Comparison of ENCODE assay signal across 9 cellular contexts in the genomic region with DNA sequence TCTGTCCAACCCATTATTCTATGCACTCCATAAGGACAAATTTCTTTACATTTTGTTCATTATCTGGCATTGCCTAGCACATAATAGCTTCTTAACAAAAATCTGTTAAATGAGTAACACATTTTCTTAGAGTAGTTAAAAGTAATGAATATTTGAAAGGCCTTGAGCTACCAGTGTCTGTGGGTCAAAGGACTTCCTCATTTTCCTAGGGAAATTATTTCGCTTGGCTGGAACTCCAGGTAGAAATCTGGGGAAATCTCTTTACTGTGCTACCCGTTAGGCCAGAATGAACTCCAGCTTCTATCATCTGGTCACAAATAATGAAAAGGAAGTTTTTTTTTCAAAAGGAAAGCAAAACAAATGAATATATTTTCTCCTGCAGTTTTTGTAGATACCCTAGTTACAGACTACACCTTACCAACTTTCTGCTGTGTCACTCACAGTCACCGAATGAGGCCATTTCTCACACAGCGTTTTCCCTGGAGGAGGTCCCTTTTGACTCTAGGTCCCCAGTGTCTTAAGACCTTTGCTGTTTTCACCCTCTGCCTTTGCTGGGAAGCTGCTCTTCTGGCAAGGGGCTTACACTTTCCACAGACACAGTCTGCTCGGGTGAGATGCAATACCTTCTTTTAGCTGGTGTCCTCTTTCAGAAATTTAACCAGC. TPM values are rescaled to one million over a fixed set of nuclear protein-coding genes. Genes with fewer than 3 reads are reported as not detected.
A peak's percentile ranks its signal among the peaks of the same experiment; 100 is the strongest.
DNase-seq lines count a peak whose midpoint lies in the region; ATAC-seq and TF ChIP-seq lines count a peak whose summit lies in the region.
"Had no signal": no experiment of that assay in that cellular context is flagged by ENCODE, and none has a peak within 500 bp of the region (broad histone marks: within the 10 kb centered on the region; RNA-seq: fewer than 3 reads in every experiment).

No MANE protein-coding gene starts in this region.

- H3K36me3 Mint-ChIP-seq in activated T-cell treated with anti-CD3 and anti-CD28 coated beads, Interleukin-2, amount 50 U/mL, for 72 hours (ENCODE audit: insufficient read depth in 2 of 2) = peaks cover 4 to 8% of the 10 kb centered on the region in 2 donors

- peaks cover 19 to 32% of the 10 kb centered on the region in 2 donors for H3K36me3 ChIP-seq in muscle layer of duodenum (ENCODE audit: control insufficient read depth in 1 of 2, insufficient read depth in 2 of 2, low read length in 2 of 2)

- H3K27ac ChIP-seq in muscle layer of duodenum (ENCODE audit: low read length) = peak overlapping the region; percentile 77

- H3K9me3 ChIP-seq in muscle layer of duodenum (ENCODE audit: control insufficient read depth in 1 of 2, low read length in 2 of 2) = no peaks in the 10 kb centered on the region

- peak overlapping the region; percentile 96 for H3K27ac Mint-ChIP-seq in activated T-cell treated with anti-CD3 and anti-CD28 coated beads, Interleukin-2, amount 50 U/mL, for 72 hours

- H3K27me3 ChIP-seq in muscle layer of duodenum (ENCODE audit: low read depth, low read length) = no peaks in the 10 kb centered on the region

- DNase-seq in activated T-cell treated with anti-CD3 and anti-CD28 coated beads, Interleukin-2, amount 50 U/mL, for 72 hours = peak in 1 of 2 donors; percentile 6
- DNase-seq in EL (no peak), GM10266 (ENCODE audit: extremely low spot score) (no peak), NCI-H69 (lab: John Stamatoyannopoulos, UW) (no peak), COR-L47 (lab: John Stamatoyannopoulos, UW) (no peak)

- peaks cover 0 to 7% of the 10 kb centered on the region in 2 donors for H3K4me1 ChIP-seq in muscle layer of duodenum (ENCODE audit: control insufficient read depth in 1 of 2, insufficient read depth in 2 of 2, low read length in 2 of 2)

- no peak for TF ChIP-seq CTCF in GM10266 (IDR thresholded peaks at IDR 0.05; ENCODE audit: control insufficient read depth, insufficient read depth, low read depth, missing control alignments)

- H3K4me3 Mint-ChIP-seq in activated T-cell treated with anti-CD3 and anti-CD28 coated beads, Interleukin-2, amount 50 U/mL, for 72 hours = peak overlapping the region; percentile 85 to 96

- peaks cover 35% of the 10 kb centered on the region for H3K4me1 Mint-ChIP-seq in activated T-cell treated with anti-CD3 and anti-CD28 coated beads, Interleukin-2, amount 50 U/mL, for 72 hours (ENCODE audit: low read depth)

- no peaks in the 10 kb centered on the region for H3K9me3 Mint-ChIP-seq in activated T-cell treated with anti-CD3 and anti-CD28 coated beads, Interleukin-2, amount 50 U/mL, for 72 hours

- peak; percentile 36 for ATAC-seq in GM18909 (IDR thresholded peaks at IDR 0.05; ENCODE audit: poor library complexity, unreplicated experiment)
- ATAC-seq in HG02981 (IDR thresholded peaks at IDR 0.05; ENCODE audit: unreplicated experiment) = peak; percentile 35
- ATAC-seq in activated T-cell treated with anti-CD3 and anti-CD28 coated beads, Interleukin-2, amount 50 U/mL, for 72 hours (replicated peaks in 1 of 2) = peak; percentile 43 to 56
- ATAC-seq: Panc1 had no signal

- H3K27me3 Mint-ChIP-seq in activated T-cell treated with anti-CD3 and anti-CD28 coated beads, Interleukin-2, amount 50 U/mL, for 72 hours (ENCODE audit: low read depth) = no peaks in the 10 kb centered on the region

- H3K4me3 ChIP-seq in muscle layer of duodenum (ENCODE audit: low read depth in 1 of 2, low read length in 2 of 2) = peak overlapping the region; percentile 75 to 93

RNA-seq across cellular contexts. Expression of a gene that starts 1.6 kb away (rescaled TPM):
- 10 to 100 TPM; 16.4 to 27.0 TPM for total RNA-seq in activated T-cell treated with anti-CD3 and anti-CD28 coated beads, Interleukin-2, amount 50 U/mL, for 72 hours

RNA-seq across cellular contexts. Expression of a gene that starts 28.8 kb away (rescaled TPM):
- 10 to 100 TPM in 1 of 2 donors, 1 to 10 TPM in 1; 7.1 to 14.6 TPM for total RNA-seq in activated T-cell treated with anti-CD3 and anti-CD28 coated beads, Interleukin-2, amount 50 U/mL, for 72 hours
